ENCODE assay signal across 25 cellular contexts in genomic region chr4:183145773-183146172, GRCh38. TPM values are rescaled to one million over a fixed set of nuclear protein-coding genes. Genes with fewer than 3 reads are reported as not detected.
DNase-seq lines count a peak whose midpoint lies in the region; ATAC-seq, FAIRE-seq and TF ChIP-seq lines count a peak whose summit lies in the region.
"Had no signal": no experiment of that assay in that cellular context is flagged by ENCODE, and none has a peak within 500 bp of the region (broad histone marks: within the 10 kb centered on the region; RNA-seq: fewer than 3 reads in every experiment).

No MANE protein-coding gene starts in this region.

- H3K9me3 Mint-ChIP-seq in neural crest cell: no peaks in the 10 kb centered on the region
- H3K9me3 Mint-ChIP-seq: CD14-positive monocyte; CD4-positive, alpha-beta memory T cell had no signal

- no peak for TF ChIP-seq CTCF in HepG2 (CRISPR knock-in tag; IDR thresholded peaks at IDR 0.05)
- no peak for TF ChIP-seq CTCF in right lobe of liver (IDR thresholded peaks at IDR 0.05)
- no peak for TF ChIP-seq CTCF in K562 (IDR thresholded peaks at IDR 0.05 in 2 of 3, conservative IDR thresholded peaks at IDR 0.05 in 1 of 3; ENCODE audit: insufficient read depth in 2 of 3, low read depth in 1 of 3, low read length in 3 of 3)
- no peak for TF ChIP-seq CTCF in neural crest cell (conservative IDR thresholded peaks at IDR 0.05)
- no peak for TF ChIP-seq CTCF in lower leg skin (IDR thresholded peaks at IDR 0.05)

- H3K4me1 Mint-ChIP-seq in T-helper 17 cell (peaks cover 12% of the 10 kb centered on the region), neural crest cell (peaks cover 28% of the 10 kb centered on the region)

- peaks cover 57% of the 10 kb centered on the region for H4K20me1 ChIP-seq in HepG2 (ENCODE audit: insufficient read depth, low read length)
- H4K20me1 ChIP-seq in K562 (replicated peaks; ENCODE audit: control insufficient read depth, insufficient read depth, low read length): peaks cover 4% of the 10 kb centered on the region

- 88% methylated on average over 2 of the region's 2 CpGs for WGBS in HepG2 (ENCODE audit: low lambda C conversion rate)
- WGBS in right lobe of liver (ENCODE audit: insufficient coverage, low coverage, low lambda C conversion rate, missing lambda C conversion rate): 77% methylated on average over 2 of the region's 2 CpGs
- 18% methylated on average over 2 of the region's 2 CpGs for WGBS in K562 (ENCODE audit: insufficient coverage, low coverage, missing lambda C conversion rate)
- WGBS in lower leg skin, 2 donors: 73 to 77% methylated on average over 2 of the region's 2 CpGs

- CTCF ChIA-PET in HepG2 (lab: Yijun Ruan, JAX; ENCODE audit: low intra/inter-chr PET ratio, low total read pairs): no interaction called here
- CTCF ChIA-PET in K562 (lab: Yijun Ruan, JAX; ENCODE audit: low intra/inter-chr PET ratio): no interaction called here

- POLR2A ChIA-PET in HepG2 (lab: Yijun Ruan, JAX) (no interaction called here), K562 (lab: Yijun Ruan, JAX) (interaction anchor here (0.7 to 1.4 kb wide), 2 partner anchors 21 to 248 kb away, joined by 3 to 4 read pairs; no protein-coding TSS in a partner anchor)

- H3K79me2 ChIP-seq in HepG2 (ENCODE audit: insufficient read depth, low read length): peaks cover 89% of the 10 kb centered on the region
- peaks cover 14% of the 10 kb centered on the region for H3K79me2 ChIP-seq in K562 (ENCODE audit: control insufficient read depth, insufficient read depth, low read length)

- in situ Hi-C loops in HepG2 (cut with HindIII; ENCODE audit: extremely low pct_ligation_motif_present, low pct_unique_long_range_greater_than_20kb): no loop called here
- in situ Hi-C loops in K562 (cut with MboI): no loop called here

- no peak for TF ChIP-seq RAD21 in HepG2 (CRISPR knock-in tag; IDR thresholded peaks at IDR 0.05)
- TF ChIP-seq RAD21 in K562 (CRISPR knock-in tag; conservative IDR thresholded peaks at IDR 0.05 in 1 of 2, IDR thresholded peaks at IDR 0.05 in 1 of 2): no peak

- TF ChIP-seq EP300 in HepG2 (IDR thresholded peaks at IDR 0.05; ENCODE audit: low read depth in 2 of 2, low read length in 2 of 2) (no peak), HepG2 (CRISPR knock-in tag; IDR thresholded peaks at IDR 0.05; ENCODE audit: borderline replicate concordance) (no peak), K562 (IDR thresholded peaks at IDR 0.05; ENCODE audit: low read length) (no peak)

- DNase-seq in HepG2 (ENCODE audit: low spot score) (no peak), right lobe of liver (no peak), T-helper 17 cell (no peak), K562 (ENCODE audit: extremely low read depth in 1 of 4, low spot score in 3 of 4) (peak in 1 of 4 experiments; percentile 10), neural crest cell (ENCODE audit: low read depth, low spot score) (no peak), lower leg skin (ENCODE audit: low spot score in 2 of 2) (no peak)
- no peak for DNase-seq in effector CD8-positive, alpha-beta T cell (lab: John Stamatoyannopoulos, UW)
- DNase-seq: 8988T; ACHN; AML-193; BE2C; CD4-positive, alpha-beta memory T cell; COR-L47; DMS153; DMS79; EL; GDM1; GOT3 had no signal

- no peaks in the 10 kb centered on the region for H3K36me3 Mint-ChIP-seq in T-helper 17 cell (ENCODE audit: low read depth)
- H3K36me3 Mint-ChIP-seq in neural crest cell (ENCODE audit: low read depth): no peaks in the 10 kb centered on the region
- H3K36me3 Mint-ChIP-seq: CD14-positive monocyte; CD4-positive, alpha-beta memory T cell had no signal

- H3K4me3 Mint-ChIP-seq in T-helper 17 cell: no peak overlapping the region
- H3K4me3 Mint-ChIP-seq in neural crest cell: no peak overlapping the region
- H3K4me3 Mint-ChIP-seq: CD14-positive monocyte; CD4-positive, alpha-beta memory T cell had no signal

- H3K36me3 ChIP-seq in HepG2 (replicated peaks in 1 of 2; ENCODE audit: control insufficient read depth in 1 of 2, insufficient read depth in 2 of 2, low read length in 2 of 2) (no peaks in the 10 kb centered on the region; a peak in 1 of 5 replicates), right lobe of liver (no peaks in the 10 kb centered on the region), K562 (ENCODE audit: control insufficient read depth, insufficient read depth, low read length) (no peaks in the 10 kb centered on the region)
- H3K36me3 ChIP-seq: BE2C; BLaER1 treated with 17β-estradiol and CSF1 and Interleukin-3, amounts not matched to agents 10 nM and 100 nM; HAP-1 had no signal

- H3K4me3 ChIP-seq in HepG2 (replicated peaks in 1 of 3; ENCODE audit: insufficient read depth in 1 of 3, low read depth in 2 of 3, low read length in 3 of 3) (no peak overlapping the region), right lobe of liver (no peak overlapping the region), K562 (no peak overlapping the region), lower leg skin (ENCODE audit: low read depth, poor library complexity, severe bottlenecking) (no peak overlapping the region)
- H3K4me3 ChIP-seq: A549; BLaER1 treated with 17β-estradiol and CSF1 and Interleukin-3, amounts not matched to agents 10 nM and 100 nM; GM12878; HAP-1 had no signal

- H2AFZ ChIP-seq in HepG2 (ENCODE audit: low read length) (no peak overlapping the region), K562 (ENCODE audit: low read depth, low read length) (no peak overlapping the region)

- BruUV-seq in HepG2 (replicated peaks; lab: Mats Ljungman, UMichigan): no TSS peak
- BruUV-seq in K562 (replicated peaks; lab: Mats Ljungman, UMichigan): no TSS peak

- H3K27me3 Mint-ChIP-seq in T-helper 17 cell: peaks cover 5% of the 10 kb centered on the region
- no peaks in the 10 kb centered on the region for H3K27me3 Mint-ChIP-seq in neural crest cell (ENCODE audit: low read depth)

- intact Hi-C loops in HepG2 (cut with micrococcal nuclease; ENCODE audit: unreplicated experiment): no loop called here
- intact Hi-C loops in right lobe of liver (cut with DNase I): no loop called here
- intact Hi-C loops in K562 (cut with micrococcal nuclease): no loop called here
- intact Hi-C loops in lower leg skin (cut with DNase I; ENCODE audit: low total_unique reads): no loop called here

- TF ChIP-seq POLR2A in HepG2 (IDR thresholded peaks at IDR 0.05; ENCODE audit: insufficient read depth in 1 of 2, low read depth in 2 of 2, low read length in 2 of 2) (no peak), right lobe of liver (IDR thresholded peaks at IDR 0.05) (no peak), K562 (conservative IDR thresholded peaks at IDR 0.05) (no peak), lower leg skin (IDR thresholded peaks at IDR 0.05) (no peak)

- FAIRE-seq in HepG2 (lab: Jason Lieb, UNC) (no peak), K562 (lab: Jason Lieb, UNC) (no peak)
- FAIRE-seq: A549, GM12878, H54 had no signal

- H3K27ac Mint-ChIP-seq in T-helper 17 cell (peak overlapping the region; percentile 70), neural crest cell (ENCODE audit: unreplicated experiment) (peak overlapping the region; percentile 8)
- H3K27ac Mint-ChIP-seq: CD14-positive monocyte; CD4-positive, alpha-beta memory T cell had no signal

- H3K9me1 ChIP-seq in K562 (ENCODE audit: control insufficient read depth, insufficient read depth, low read length): no peaks in the 10 kb centered on the region

- H3K4me1 ChIP-seq in HepG2 (ENCODE audit: insufficient read depth, low read length) (peaks cover 72% of the 10 kb centered on the region), right lobe of liver (peaks cover 0 to 33% (median 11%) of the 10 kb centered on the region in 4 donors), K562 (replicated peaks in 1 of 2; ENCODE audit: control insufficient read depth in 2 of 2, insufficient read depth in 2 of 2, low read length in 2 of 2) (peaks cover 0 to 33% of the 10 kb centered on the region in 2 experiments; a peak in 4 of 5 replicates)

- H3K27me3 ChIP-seq in HepG2 (ENCODE audit: control insufficient read depth in 1 of 2, insufficient read depth in 2 of 2, low read length in 2 of 2) (no peaks in the 10 kb centered on the region), right lobe of liver (no peaks in the 10 kb centered on the region), K562 (ENCODE audit: control insufficient read depth in 2 of 2, insufficient read depth in 2 of 2, low read length in 2 of 2) (no peaks in the 10 kb centered on the region)
- H3K27me3 ChIP-seq: BE2C had no signal

- H3K27ac ChIP-seq in HepG2 (ENCODE audit: extremely low read length, insufficient read depth, low read length) (no peak overlapping the region), right lobe of liver (no peak overlapping the region), K562 (ENCODE audit: extremely low read depth, low read depth, low read length) (no peak overlapping the region)
- H3K27ac ChIP-seq: A549; BLaER1 treated with 17β-estradiol and CSF1 and Interleukin-3, amounts not matched to agents 10 nM and 100 nM had no signal

- H3K4me2 ChIP-seq in HepG2 (ENCODE audit: low read depth, low read length) (0 out of 2 replicates have a peak overlapping the region, but pooled peaks have one; percentile 11), K562 (ENCODE audit: insufficient read depth, low read length) (peak overlapping the region; percentile 16; the same call in 1 of the 2 replicates)
- H3K4me2 ChIP-seq: A549 had no signal

- ATAC-seq in HepG2 (no peak), right lobe of liver (no peak), T-helper 17 cell (no peak), K562 (no peak), GM18873 (IDR thresholded peaks at IDR 0.05; ENCODE audit: low FRiP score, unreplicated experiment) (no peak)
- ATAC-seq: A549, GM12878 had no signal

- no peak overlapping the region for H3K9ac ChIP-seq in HepG2 (ENCODE audit: insufficient read depth, low read depth, low read length)
- no peak overlapping the region; a peak in 1 of 4 replicates for H3K9ac ChIP-seq in K562 (ENCODE audit: insufficient read depth in 1 of 2, low read depth in 2 of 2, low read length in 2 of 2)
- H3K9ac ChIP-seq: BLaER1 treated with 17β-estradiol and CSF1 and Interleukin-3, amounts not matched to agents 10 nM and 100 nM had no signal

- H3K9me3 ChIP-seq in HepG2 (ENCODE audit: low read length) (no peaks in the 10 kb centered on the region), right lobe of liver (no peaks in the 10 kb centered on the region), T-helper 17 cell (ENCODE audit: control insufficient read depth, low read length, poor library complexity, severe bottlenecking) (no peaks in the 10 kb centered on the region), K562 (replicated peaks; ENCODE audit: control insufficient read depth, insufficient read depth, low read depth, low read length) (no peaks in the 10 kb centered on the region)
- H3K9me3 ChIP-seq: A549; BE2C; BLaER1 treated with 17β-estradiol and CSF1 and Interleukin-3, amounts not matched to agents 10 nM and 100 nM; HAP-1 had no signal

RNA-seq across cellular contexts. Expression of gene WWC2, which starts 46.7 kb away (rescaled TPM):
- total RNA-seq in HepG2 (2016; rRNA removed; fragmentation: Illumina TruSeq; extraction: Trizol) (40.0 and 44.6 TPM in 2 replicates), right lobe of liver (10 to 100 TPM; 19.5 to 48.9 (median 34.4) TPM), T-helper 17 cell (1 to 10 TPM; 5.8 to 6.3 TPM), K562 (2014; rRNA removed) (19.3 and 21.1 TPM in 2 replicates), K562 (2014; rRNA removed; fragmentation: Illumina TruSeq; extraction: Trizol) (21.6 and 25.9 TPM in 2 replicates), K562 (2015; rRNA removed; fragmentation: Illumina TruSeq; extraction: Trizol) (23.8 and 25.5 TPM in 2 replicates), K562 (2021) (36.8 and 39.4 TPM in 2 replicates), neural crest cell (24.6 and 25.1 TPM in 2 replicates), lower leg skin (10 to 100 TPM; 11.2 to 14.7 (median 12.4) TPM)
- total RNA-seq in HepG2 (2016; cell fraction: cytosol; rRNA removed; fragmentation: Illumina TruSeq; extraction: Trizol; ENCODE audit: low read depth): 9.4 and 9.9 TPM in 2 replicates
- total RNA-seq in HepG2 (2016; cell fraction: insoluble cytoplasmic fraction; rRNA removed; fragmentation: Illumina TruSeq; extraction: Trizol): 39.3 and 44.7 TPM in 2 replicates
- total RNA-seq in HepG2 (2016; cell fraction: membrane; rRNA removed; fragmentation: Illumina TruSeq; extraction: Trizol): 20.4 and 25.6 TPM in 2 replicates
- total RNA-seq in HepG2 (2016; cell fraction: nucleus; rRNA removed; fragmentation: Illumina TruSeq; extraction: Trizol): 53.6 and 60.5 TPM in 2 replicates
- polyA plus RNA-seq in HepG2 (2011; rRNA removed) (39.9 and 50.1 TPM in 2 replicates), K562 (2011; rRNA removed) (3.7 and 11.8 TPM in 2 replicates), K562 (2014; fragmentation: Illumina TruSeq; extraction: Trizol) (18.9 and 19.6 TPM in 2 replicates), K562 (2014; fragmentation: Nextera tagmentation; extraction: Ambion mirVana) (1 to 10 TPM; 3.9 to 5.6 TPM), K562 (2014; rRNA removed) (13.1 and 13.6 TPM in 2 replicates)
- 28.1 and 30.9 TPM in 2 replicates for polyA plus RNA-seq in HepG2 (2011; cell fraction: cytosol; rRNA removed)
- polyA plus RNA-seq in HepG2 (2011; cell fraction: nucleus; rRNA removed): 89.9 and 101 TPM in 2 replicates
- polyA plus RNA-seq in HepG2 (2012): 43.9 and 54.9 TPM in 2 replicates
- 0.82 and 1.0 TPM in 2 replicates for polyA plus RNA-seq in HepG2 (2016; cell fraction: cytosol; fragmentation: Illumina TruSeq; extraction: Trizol; ENCODE audit: low read depth)
- 26.2 and 27.1 TPM in 2 replicates for polyA plus RNA-seq in HepG2 (2016; cell fraction: insoluble cytoplasmic fraction; fragmentation: Illumina TruSeq; extraction: Trizol; ENCODE audit: low read depth)
- polyA plus RNA-seq in HepG2 (2016; cell fraction: membrane; fragmentation: Illumina TruSeq; extraction: Trizol; ENCODE audit: low read depth): 5.2 and 6.2 TPM in 2 replicates
- 41.4 and 50.5 TPM in 2 replicates for polyA plus RNA-seq in HepG2 (2016; cell fraction: nucleus; fragmentation: Illumina TruSeq; extraction: Trizol; ENCODE audit: insufficient read depth, low read depth)
- polyA minus RNA-seq in HepG2 (2011; rRNA and poly(A)+ RNA removed; ENCODE audit: low replicate concordance): 11.7 and 43.0 TPM in 2 replicates
- polyA minus RNA-seq in HepG2 (2011; cell fraction: cytosol; rRNA and poly(A)+ RNA removed): 33.9 and 36.8 TPM in 2 replicates
- 200 and 232 TPM in 2 replicates for polyA minus RNA-seq in HepG2 (2011; cell fraction: nucleus; rRNA and poly(A)+ RNA removed)
- 4.6 and 29.4 TPM in 2 replicates for total RNA-seq in K562 (2011; cell fraction: chromatin; rRNA removed; ENCODE audit: low replicate concordance)
- total RNA-seq in K562 (2011; cell fraction: nucleolus; rRNA removed): 2.0 and 3.8 TPM in 2 replicates
- total RNA-seq in K562 (2011; cell fraction: nucleoplasm; rRNA removed): 9.3 and 9.9 TPM in 2 replicates
- polyA plus RNA-seq in K562 (2011; cell fraction: cytosol; rRNA removed): 1.2 and 6.5 TPM in 2 replicates
- polyA plus RNA-seq in K562 (2011; cell fraction: nucleus; rRNA removed): 5.6 and 25.8 TPM in 2 replicates
- polyA plus RNA-seq in K562 (2012): 11.4 and 14.0 TPM in 2 replicates
- 5.0 and 26.1 TPM in 2 replicates for polyA minus RNA-seq in K562 (2011; rRNA and poly(A)+ RNA removed)
- 2.3 and 15.6 TPM in 2 replicates for polyA minus RNA-seq in K562 (2011; cell fraction: cytosol; rRNA and poly(A)+ RNA removed)
- 5.1 and 31.1 TPM in 2 replicates for polyA minus RNA-seq in K562 (2011; cell fraction: nucleus; rRNA and poly(A)+ RNA removed)

Comparison
In these comparisons a context has a peak if more than half of its experiments do, and no peak if none do; other contexts are left out.
1. Of the 241 proteins assayed by ChIP-seq in both HepG2 and K562: peak only in HepG2: none; only in K562: FOSL1 and MEIS2; in both: none; in neither: 238; mixed calls (peak in some experiments, not most) for 1.